In the genomic region with DNA sequence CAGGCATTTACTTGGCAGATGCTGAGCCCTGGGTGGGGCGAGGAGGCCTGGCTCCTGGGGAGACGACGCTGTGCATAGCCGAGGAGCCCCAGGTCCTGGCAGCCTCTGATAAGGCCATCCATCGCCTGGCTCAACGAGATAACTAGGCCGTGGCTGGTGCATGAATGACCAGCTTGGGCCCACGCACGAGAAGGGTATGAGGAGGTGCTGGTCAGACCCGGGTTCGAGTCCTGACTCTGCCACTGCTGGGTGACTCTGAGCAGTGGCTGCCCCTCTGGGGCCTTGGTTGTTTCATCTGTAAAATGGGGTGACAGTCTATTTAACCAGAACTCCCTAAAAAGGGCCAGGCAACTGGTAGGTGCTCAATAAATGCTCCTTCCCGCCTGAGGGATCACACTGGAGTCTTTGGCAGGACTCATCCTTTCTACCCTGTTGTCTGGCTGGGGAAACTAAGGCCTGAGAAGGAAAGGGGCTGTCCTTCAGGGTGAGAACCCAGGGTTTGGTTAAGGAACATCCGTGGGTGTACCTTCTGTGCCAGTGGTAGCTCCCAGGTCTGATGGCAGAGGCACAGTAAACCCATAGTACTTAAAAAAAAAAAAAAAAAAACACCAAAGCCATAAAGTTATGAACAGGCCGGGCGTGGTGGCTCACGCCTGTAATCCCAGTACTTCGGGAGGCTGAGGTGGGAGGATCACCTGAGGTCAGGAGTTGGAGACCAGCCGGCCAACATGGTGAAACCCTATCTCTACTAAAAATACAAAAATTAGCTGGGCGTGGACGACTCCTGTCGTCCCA, we compare ENCODE assay signal across 7 cellular contexts. TPM values are rescaled to one million over a fixed set of nuclear protein-coding genes. Genes with fewer than 3 reads are reported as not detected.
DNase-seq lines count a peak whose midpoint lies in the region; ATAC-seq and TF ChIP-seq lines count a peak whose summit lies in the region.

No MANE protein-coding gene starts in this region.

- TF ChIP-seq CTCF in WTC11 (IDR thresholded peaks at IDR 0.05) = no peak

- POLR2A ChIA-PET in WTC11 (lab: Charles Lee) = interaction anchor here (0.6 to 1.2 kb wide), 2 partner anchors 48 to 67 kb away, joined by 3 to 5 read pairs; partner anchors contain the start of gene CCDC124

- no peak for DNase-seq in WTC11 (ENCODE audit: low spot score)
- no peak for DNase-seq in immature natural killer cell
- DNase-seq in substantia nigra (lab: John Stamatoyannopoulos, UW) = no peak
- DNase-seq in NK-92 (lab: John Stamatoyannopoulos, UW; ENCODE audit: unreplicated experiment) = no peak
- no peak for DNase-seq in NCI-H345 treated with DMSO at 0.1 percent for 48 hours (lab: John Stamatoyannopoulos, UW; ENCODE audit: unreplicated experiment)

- CTCF ChIA-PET in WTC11 (lab: Charles Lee) = interaction anchor here (0.6 to 4.3 kb wide), 7 partner anchors 52 to 275 kb away, joined by 3 to 38 read pairs (median 5); partner anchors contain the start of gene RPL18A

- peak overlapping the region; percentile 52 for H3K27ac ChIP-seq in substantia nigra (ENCODE audit: low read depth, low read length, poor library complexity, severe bottlenecking)

- H3K9me3 Mint-ChIP-seq in IgD-negative memory B cell = no peaks in the 10 kb centered on the region
- no peaks in the 10 kb centered on the region for H3K9me3 Mint-ChIP-seq in WTC11
- no peaks in the 10 kb centered on the region for H3K9me3 Mint-ChIP-seq in immature natural killer cell

- ATAC-seq in WTC11 (no peak), GM19395 (IDR thresholded peaks at IDR 0.05; ENCODE audit: unreplicated experiment) (no peak)

- H3K27me3 Mint-ChIP-seq in IgD-negative memory B cell (no peaks in the 10 kb centered on the region), WTC11 (ENCODE audit: low read depth) (peaks cover 49% of the 10 kb centered on the region), immature natural killer cell (ENCODE audit: low read depth in 3 of 3) (peaks cover 8 to 9% (median 9%) of the 10 kb centered on the region in 3 donors)

- no peaks in the 10 kb centered on the region for H3K36me3 Mint-ChIP-seq in IgD-negative memory B cell
- no peaks in the 10 kb centered on the region for H3K36me3 Mint-ChIP-seq in WTC11
- H3K36me3 Mint-ChIP-seq in immature natural killer cell = no peaks in the 10 kb centered on the region

- H3K4me1 Mint-ChIP-seq in IgD-negative memory B cell = peaks cover 8 to 11% (median 9%) of the 10 kb centered on the region in 3 donors
- H3K4me1 Mint-ChIP-seq in WTC11 = peaks cover 6% of the 10 kb centered on the region
- peaks cover 26 to 33% of the 10 kb centered on the region in 2 donors for H3K4me1 Mint-ChIP-seq in immature natural killer cell

- peak overlapping the region; percentile 80 to 97 (median 92) for H3K4me3 Mint-ChIP-seq in IgD-negative memory B cell
- peak overlapping the region; percentile 71 for H3K4me3 Mint-ChIP-seq in WTC11
- H3K4me3 Mint-ChIP-seq in immature natural killer cell = peak overlapping the region; percentile 77 to 94 (median 86)

- peak overlapping the region; percentile 97 to 99 (median 99) for H3K27ac Mint-ChIP-seq in IgD-negative memory B cell
- no peak overlapping the region for H3K27ac Mint-ChIP-seq in WTC11
- H3K27ac Mint-ChIP-seq in immature natural killer cell = peak overlapping the region; percentile 97 to 100 (median 99)

TF ChIP-seq in WTC11, 78 proteins besides CTCF, POLR2A, EP300 and RAD21:
- TF ChIP-seq TCF7 (CRISPR knock-in tag; IDR thresholded peaks at IDR 0.05; ENCODE audit: low read depth) (no peak), CREM (CRISPR knock-in tag; IDR thresholded peaks at IDR 0.05) (no peak), USF2 (CRISPR knock-in tag; IDR thresholded peaks at IDR 0.05) (no peak), NR3C1 (CRISPR knock-in tag; conservative IDR thresholded peaks at IDR 0.05; ENCODE audit: low read depth) (no peak), MAX (CRISPR knock-in tag; IDR thresholded peaks at IDR 0.05) (no peak), HMGA2 (CRISPR knock-in tag; IDR thresholded peaks at IDR 0.05) (no peak), RELA (CRISPR knock-in tag; IDR thresholded peaks at IDR 0.05; ENCODE audit: borderline replicate concordance) (no peak), GRHL2 (CRISPR knock-in tag; IDR thresholded peaks at IDR 0.05; ENCODE audit: insufficient replicate concordance, severe bottlenecking) (no peak), JUN (CRISPR knock-in tag; IDR thresholded peaks at IDR 0.05) (no peak), ERG (CRISPR knock-in tag; IDR thresholded peaks at IDR 0.05) (no peak), ZNF263 (CRISPR knock-in tag; IDR thresholded peaks at IDR 0.05; ENCODE audit: low read depth) (no peak), JAZF1 (CRISPR knock-in tag; IDR thresholded peaks at IDR 0.05) (no peak), OVOL2 (CRISPR knock-in tag; IDR thresholded peaks at IDR 0.05; ENCODE audit: borderline replicate concordance) (no peak), KAT7 (CRISPR knock-in tag; IDR thresholded peaks at IDR 0.05; ENCODE audit: borderline replicate concordance) (no peak), PREB (CRISPR knock-in tag; IDR thresholded peaks at IDR 0.05; ENCODE audit: borderline replicate concordance) (no peak)
- TF ChIP-seq, protein P1, sequence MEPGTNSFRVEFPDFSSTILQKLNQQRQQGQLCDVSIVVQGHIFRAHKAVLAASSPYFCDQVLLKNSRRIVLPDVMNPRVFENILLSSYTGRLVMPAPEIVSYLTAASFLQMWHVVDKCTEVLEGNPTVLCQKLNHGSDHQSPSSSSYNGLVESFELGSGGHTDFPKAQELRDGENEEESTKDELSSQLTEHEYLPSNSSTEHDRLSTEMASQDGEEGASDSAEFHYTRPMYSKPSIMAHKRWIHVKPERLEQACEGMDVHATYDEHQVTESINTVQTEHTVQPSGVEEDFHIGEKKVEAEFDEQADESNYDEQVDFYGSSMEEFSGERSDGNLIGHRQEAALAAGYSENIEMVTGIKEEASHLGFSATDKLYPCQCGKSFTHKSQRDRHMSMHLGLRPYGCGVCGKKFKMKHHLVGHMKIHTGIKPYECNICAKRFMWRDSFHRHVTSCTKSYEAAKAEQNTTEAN (CRISPR knock-in tag; IDR thresholded peaks at IDR 0.05) = no peak

RNA-seq across cellular contexts. Expression of gene ARRDC2, which starts 8.1 kb away (rescaled TPM):
- polyA plus RNA-seq in IgD-negative memory B cell = 42.4 TPM
- 9.2 to 9.9 TPM (median 9.8 TPM) in 3 replicates for total RNA-seq in WTC11 (2021)
- polyA plus RNA-seq in immature natural killer cell = 10 to 100 TPM; 31.4 to 39.2 (median 38.6) TPM

RNA-seq across cellular contexts. Expression of gene KCNN1, which starts 33.0 kb away (rescaled TPM):
- not detected for polyA plus RNA-seq in IgD-negative memory B cell
- 15.3 to 18.0 TPM (median 17.2 TPM) in 3 replicates for total RNA-seq in WTC11 (2021)
- polyA plus RNA-seq in immature natural killer cell = not detected
